ENCODE assay signal across 1 cellular context in genomic region chr11:95556011-95556341, GRCh38.
TF ChIP-seq lines count a peak whose summit lies in the region.

No MANE protein-coding gene starts in this region.

TF ChIP-seq in K562, 482 proteins besides CTCF, POLR2A, EP300 and RAD21 (continued from another document):
- TF ChIP-seq ATF3 (IDR thresholded peaks at IDR 0.05): peak; percentile 62; the same call in 1 of the 2 replicates
- TF ChIP-seq ATF3 (CRISPR knock-in tag; conservative IDR thresholded peaks at IDR 0.05): no peak
TF ChIP-seq in K562: peak in this region for 2.
